Comparison of ENCODE assay signal across 1 cellular context in the genomic region with DNA sequence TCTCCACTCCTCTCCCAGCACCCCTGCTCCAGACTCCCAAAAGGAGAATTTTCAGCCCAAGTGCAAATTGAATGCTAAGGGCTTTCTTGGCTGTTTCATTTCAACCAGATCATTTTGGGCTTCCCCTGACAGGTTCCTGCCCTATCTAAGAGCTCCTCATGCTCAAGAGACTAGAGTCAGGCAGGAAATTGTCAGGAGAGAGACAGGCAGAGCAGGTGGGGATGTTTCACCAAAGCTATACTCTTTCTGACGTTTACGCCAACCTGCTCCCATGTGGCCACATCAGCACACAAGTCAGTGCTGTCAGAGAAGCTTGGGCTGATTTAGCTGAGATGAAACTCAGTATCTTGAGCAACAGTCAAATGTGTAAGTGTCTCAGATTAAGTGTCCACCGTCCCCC.
A peak's percentile ranks its signal among the peaks of the same experiment; 100 is the strongest.
TF ChIP-seq lines count a peak whose summit lies in the region.

No MANE protein-coding gene starts in this region.

TF ChIP-seq in GM12878, 131 proteins besides CTCF, POLR2A, EP300 and RAD21 (continued from another document):
- no peak for TF ChIP-seq NFYA (IDR thresholded peaks at IDR 0.05; ENCODE audit: borderline replicate concordance, low read depth, low read length)
- TF ChIP-seq, protein P1, sequence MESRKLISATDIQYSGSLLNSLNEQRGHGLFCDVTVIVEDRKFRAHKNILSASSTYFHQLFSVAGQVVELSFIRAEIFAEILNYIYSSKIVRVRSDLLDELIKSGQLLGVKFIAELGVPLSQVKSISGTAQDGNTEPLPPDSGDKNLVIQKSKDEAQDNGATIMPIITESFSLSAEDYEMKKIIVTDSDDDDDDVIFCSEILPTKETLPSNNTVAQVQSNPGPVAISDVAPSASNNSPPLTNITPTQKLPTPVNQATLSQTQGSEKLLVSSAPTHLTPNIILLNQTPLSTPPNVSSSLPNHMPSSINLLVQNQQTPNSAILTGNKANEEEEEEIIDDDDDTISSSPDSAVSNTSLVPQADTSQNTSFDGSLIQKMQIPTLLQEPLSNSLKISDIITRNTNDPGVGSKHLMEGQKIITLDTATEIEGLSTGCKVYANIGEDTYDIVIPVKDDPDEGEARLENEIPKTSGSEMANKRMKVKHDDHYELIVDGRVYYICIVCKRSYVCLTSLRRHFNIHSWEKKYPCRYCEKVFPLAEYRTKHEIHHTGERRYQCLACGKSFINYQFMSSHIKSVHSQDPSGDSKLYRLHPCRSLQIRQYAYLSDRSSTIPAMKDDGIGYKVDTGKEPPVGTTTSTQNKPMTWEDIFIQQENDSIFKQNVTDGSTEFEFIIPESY (IDR thresholded peaks at IDR 0.05), result no peak
- TF ChIP-seq ETV6 (conservative IDR thresholded peaks at IDR 0.05 in 1 of 2, IDR thresholded peaks at IDR 0.05 in 1 of 2; ENCODE audit: borderline replicate concordance in 1 of 2, low read depth in 1 of 2), result peak in 1 of 2 experiments; percentile 10; a peak in 1 of 4 replicates
- TF ChIP-seq HDAC2 (IDR thresholded peaks at IDR 0.05), result no peak
- no peak for TF ChIP-seq ATF7 (IDR thresholded peaks at IDR 0.05; ENCODE audit: low read depth)
TF ChIP-seq in GM12878: peak in this region for 5.
